Comparison of ENCODE assay signal across 15 cellular contexts in genomic region chr18:60446821-60447220, GRCh38.
DNase-seq lines count a peak whose midpoint lies in the region; FAIRE-seq and TF ChIP-seq lines count a peak whose summit lies in the region.
"Had no signal": no experiment of that assay in that cellular context is flagged by ENCODE, and none has a peak within 500 bp of the region (broad histone marks: within the 10 kb centered on the region; RNA-seq: fewer than 3 reads in every experiment).

No MANE protein-coding gene starts in this region.

- no peak overlapping the region for H3K14ac ChIP-seq in mesenchymal stem cell (ENCODE audit: low read length in 2 of 2)

- no peak overlapping the region for H3K27ac ChIP-seq in mesenchymal stem cell (ENCODE audit: low read length, poor library complexity, severe bottlenecking)

- no peak overlapping the region for H2BK5ac ChIP-seq in mesenchymal stem cell (ENCODE audit: low read depth, low read length, poor library complexity, severe bottlenecking)

- no peaks in the 10 kb centered on the region for H3K79me1 ChIP-seq in mesenchymal stem cell (replicated peaks; ENCODE audit: low read length, poor library complexity, severe bottlenecking)

- no peak overlapping the region for H2BK120ac ChIP-seq in mesenchymal stem cell (ENCODE audit: low read depth, low read length)

- no peak for FAIRE-seq in urothelium cell line (lab: Jason Lieb, UNC)
- FAIRE-seq: A204.1, GM12891 had no signal

- H3K4me3 ChIP-seq in fibroblast of the aortic adventitia (ENCODE audit: low read depth, low read length) (no peak overlapping the region), mesenchymal stem cell (ENCODE audit: insufficient read depth in 1 of 2, low read depth in 1 of 2, low read length in 2 of 2) (no peak overlapping the region)
- H3K4me3 ChIP-seq: HAP-1 had no signal

- H3K23ac ChIP-seq in mesenchymal stem cell (ENCODE audit: low read length in 2 of 2) = no peak overlapping the region

- H3K27me3 ChIP-seq in mesenchymal stem cell (ENCODE audit: control insufficient read depth in 1 of 2, insufficient read depth in 1 of 2, low read length in 2 of 2) = no peaks in the 10 kb centered on the region

- H2AK5ac ChIP-seq in mesenchymal stem cell (ENCODE audit: low read length, severe bottlenecking) = no peak overlapping the region

- no peak overlapping the region for H3K18ac ChIP-seq in mesenchymal stem cell (ENCODE audit: low read depth in 1 of 2, low read length in 2 of 2)

- WGBS in mesenchymal stem cell = 87% methylated on average over 5 of the region's 5 CpGs

- H2BK12ac ChIP-seq in mesenchymal stem cell (ENCODE audit: low read length in 2 of 2) = no peak overlapping the region

- H2AFZ ChIP-seq in mesenchymal stem cell (ENCODE audit: low read depth, low read length) = no peak overlapping the region

- DNase-seq in NCI-H82 (lab: John Stamatoyannopoulos, UW) (peak; percentile 76), NCI-H82 treated with DMSO at 0.1 percent for 48 hours (lab: John Stamatoyannopoulos, UW; ENCODE audit: unreplicated experiment) (no peak), NCI-H69 (lab: John Stamatoyannopoulos, UW) (peak; percentile 98), fibroblast of the aortic adventitia (ENCODE audit: low read depth) (peak; percentile 5), mesenchymal stem cell (no peak), urothelium cell line (ENCODE audit: low spot score) (no peak), NCI-H345 (lab: John Stamatoyannopoulos, UW) (no peak), T-helper 9 cell (no peak)
- DNase-seq: activated CD4-positive, alpha-beta memory T cell treated with anti-CD3 and anti-CD28 coated beads for 36 hours; CD4-positive, alpha-beta T cell; mammary epithelial cell; right cardiac atrium had no signal

- no peaks in the 10 kb centered on the region for H3K36me3 ChIP-seq in mesenchymal stem cell (ENCODE audit: control insufficient read depth in 1 of 2, insufficient read depth in 2 of 2, low read depth in 1 of 2, low read length in 2 of 2)
- H3K36me3 ChIP-seq: HAP-1 had no signal

- H4K8ac ChIP-seq in mesenchymal stem cell (ENCODE audit: low read length) = no peak overlapping the region

- no peak overlapping the region for H3K9ac ChIP-seq in mesenchymal stem cell (ENCODE audit: low read length)

- H3K4me1 ChIP-seq in mesenchymal stem cell (ENCODE audit: control insufficient read depth, insufficient read depth, low read depth, low read length) = no peaks in the 10 kb centered on the region
- H3K4me1 ChIP-seq: HAP-1 had no signal

- no peak overlapping the region for H3K4ac ChIP-seq in mesenchymal stem cell (ENCODE audit: low read depth in 1 of 2, low read length in 2 of 2)

- H2BK15ac ChIP-seq in mesenchymal stem cell (ENCODE audit: low read depth, poor library complexity, severe bottlenecking) = no peak overlapping the region

- no peak for TF ChIP-seq CTCF in fibroblast of the aortic adventitia (IDR thresholded peaks at IDR 0.05; ENCODE audit: insufficient read depth, low read length)

- H3K9me3 ChIP-seq in mesenchymal stem cell (ENCODE audit: control insufficient read depth, low read length) = no peaks in the 10 kb centered on the region
- H3K9me3 ChIP-seq: HAP-1 had no signal

- H3K4me2 ChIP-seq in mesenchymal stem cell (ENCODE audit: low read length, poor library complexity, severe bottlenecking) = no peak overlapping the region

- H4K91ac ChIP-seq in mesenchymal stem cell (ENCODE audit: low read length) = no peak overlapping the region

Comparison
In these comparisons a context has a peak if more than half of its experiments do, and no peak if none do; other contexts are left out.
1. DNase-seq: peak in NCI-H82 (single experiment), NCI-H69 (single experiment) and fibroblast of the aortic adventitia (single experiment); none in NCI-H82 treated with DMSO at 0.1 percent for 48 hours (single experiment), mesenchymal stem cell (single experiment), urothelium cell line (single experiment), NCI-H345 (single experiment) and T-helper 9 cell (single experiment).